12 cellular contexts compared by ENCODE assay signal in the genomic region with DNA sequence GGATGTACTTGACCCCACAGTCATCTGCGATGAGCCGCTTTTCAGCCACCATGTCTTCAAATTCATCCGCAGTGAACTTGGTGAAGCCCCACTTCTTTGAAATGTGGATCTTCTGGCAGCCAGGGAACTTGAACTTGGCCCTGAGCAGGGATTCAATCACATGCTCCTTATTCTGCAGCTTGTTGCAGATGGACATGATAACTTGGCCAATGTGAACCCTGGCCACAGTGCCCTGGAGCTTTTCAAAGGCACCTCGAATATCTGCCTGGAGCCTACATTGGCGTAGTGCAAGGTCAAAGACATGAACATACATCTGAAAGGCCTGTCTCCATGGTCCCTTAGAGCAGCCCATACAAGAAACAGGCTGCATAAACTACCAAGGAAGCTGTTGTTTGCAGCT. TPM values are rescaled to one million over a fixed set of nuclear protein-coding genes. Genes with fewer than 3 reads are reported as not detected.
DNase-seq lines count a peak whose midpoint lies in the region; ATAC-seq and TF ChIP-seq lines count a peak whose summit lies in the region.
"Had no signal": no experiment of that assay in that cellular context is flagged by ENCODE, and none has a peak within 500 bp of the region (broad histone marks: within the 10 kb centered on the region; RNA-seq: fewer than 3 reads in every experiment).

No MANE protein-coding gene starts in this region.

- POLR2A ChIA-PET in activated CD4-positive, alpha-beta T cell treated with anti-CD3 and anti-CD28 coated beads, Interleukin-2, amount 10 ng/mL, durations not matched to agents 7 days and 5 days (lab: Charles Lee) = interaction anchor here (0.9 kb wide), 1 partner anchor 19 kb away, joined by 4 read pairs; no protein-coding TSS in a partner anchor
- POLR2A ChIA-PET in IMR-90 (lab: Charles Lee; ENCODE audit: unreplicated experiment) = no interaction called here
- POLR2A ChIA-PET in PC-3 (lab: Charles Lee; ENCODE audit: unreplicated experiment) = interaction anchor here (0.6 kb wide), 1 partner anchor 114 kb away, joined by 10 read pairs; no protein-coding TSS in a partner anchor

- H3K9me3 ChIP-seq in IMR-90 (ENCODE audit: control insufficient read depth, insufficient read depth, low read length) (no peaks in the 10 kb centered on the region), neural progenitor cell (ENCODE audit: low read depth) (no peaks in the 10 kb centered on the region), PC-3 (ENCODE audit: low read length) (no peaks in the 10 kb centered on the region)
- H3K9me3 ChIP-seq in effector memory CD4-positive, alpha-beta T cell (ENCODE audit: control insufficient read depth, low read length) = no peaks in the 10 kb centered on the region
- H3K9me3 ChIP-seq: upper lobe of right lung had no signal

- H2BK20ac ChIP-seq in IMR-90 (ENCODE audit: low read depth, low read length) = no peak overlapping the region

- TF ChIP-seq POLR2A in IMR-90 (IDR thresholded peaks at IDR 0.05; ENCODE audit: low read depth, low read length) = no peak

- no TSS peak for BruUV-seq in IMR-90 (replicated peaks; lab: Mats Ljungman, UMichigan)
- BruUV-seq in PC-3 (replicated peaks; lab: Mats Ljungman, UMichigan) = no TSS peak

- H3K9ac ChIP-seq in IMR-90 (ENCODE audit: low read depth, low read length) (no peak overlapping the region), neural progenitor cell (no peak overlapping the region), PC-3 (ENCODE audit: low read length) (no peak overlapping the region)

- H4K5ac ChIP-seq in IMR-90 (ENCODE audit: low read depth, low read length) = no peak overlapping the region

- H3K9me3 Mint-ChIP-seq in activated CD4-positive, alpha-beta T cell treated with anti-CD3 and anti-CD28 coated beads, Interleukin-2, amount 10 ng/mL, durations not matched to agents 7 days and 5 days = no peaks in the 10 kb centered on the region
- H3K9me3 Mint-ChIP-seq in neural progenitor cell = no peaks in the 10 kb centered on the region
- H3K9me3 Mint-ChIP-seq: CD14-positive monocyte had no signal

- H3K36me3 Mint-ChIP-seq in activated CD4-positive, alpha-beta T cell treated with anti-CD3 and anti-CD28 coated beads, Interleukin-2, amount 10 ng/mL, durations not matched to agents 7 days and 5 days (ENCODE audit: low read depth) = peaks cover 14% of the 10 kb centered on the region
- no peaks in the 10 kb centered on the region for H3K36me3 Mint-ChIP-seq in neural progenitor cell

- H3K27ac ChIP-seq in IMR-90 (ENCODE audit: insufficient read depth, low read length) (no peak overlapping the region), neural progenitor cell (no peak overlapping the region), PC-3 (ENCODE audit: low read length) (no peak overlapping the region)
- peak overlapping the region; percentile 93 for H3K27ac ChIP-seq in effector memory CD4-positive, alpha-beta T cell (ENCODE audit: insufficient read depth, low read length, poor library complexity, severe bottlenecking)

- no peak overlapping the region for H2AK5ac ChIP-seq in IMR-90 (ENCODE audit: low read depth, low read length)

- no peaks in the 10 kb centered on the region for H3K27me3 Mint-ChIP-seq in activated CD4-positive, alpha-beta T cell treated with anti-CD3 and anti-CD28 coated beads, Interleukin-2, amount 10 ng/mL, durations not matched to agents 7 days and 5 days
- H3K27me3 Mint-ChIP-seq in neural progenitor cell (ENCODE audit: insufficient read depth, low read depth) = peaks cover 2% of the 10 kb centered on the region

- H3K4me2 ChIP-seq in IMR-90 (ENCODE audit: low read depth, low read length) = no peak overlapping the region
- no peak overlapping the region for H3K4me2 ChIP-seq in neural progenitor cell
- no peak overlapping the region for H3K4me2 ChIP-seq in PC-3 (ENCODE audit: low read length)

- in situ Hi-C loops in IMR-90 (cut with MboI; ENCODE audit: low sequenced_read_pairs) = no loop called here

- H3K56ac ChIP-seq in IMR-90 (ENCODE audit: extremely low read depth, insufficient read depth, low read length) = no peak overlapping the region

- no peak overlapping the region for H3K4me3 ChIP-seq in IMR-90 (ENCODE audit: insufficient read depth, low read depth, low read length)
- H3K4me3 ChIP-seq in effector memory CD4-positive, alpha-beta T cell (ENCODE audit: insufficient read depth, low read depth, low read length, poor library complexity, severe bottlenecking) = no peak overlapping the region
- H3K4me3 ChIP-seq in neural progenitor cell = no peak overlapping the region
- H3K4me3 ChIP-seq in PC-3 (ENCODE audit: low read length) = no peak overlapping the region

- peak overlapping the region in 1 of 2 experiments; percentile 66; a peak in 1 of 4 replicates for H4K8ac ChIP-seq in IMR-90 (ENCODE audit: low read depth in 2 of 2, low read length in 2 of 2)

- dilution Hi-C loops in IMR-90 (cut with HindIII; ENCODE audit: low sequenced_read_pairs, unreplicated experiment) = no loop called here

- H2BK15ac ChIP-seq in IMR-90 (ENCODE audit: low read depth, low read length) = no peak overlapping the region

- H3K9me2 ChIP-seq in PC-3 (replicated peaks; ENCODE audit: low read length) = no peaks in the 10 kb centered on the region

- H3K9me1 ChIP-seq in IMR-90 (ENCODE audit: insufficient read depth, low read length) = 0 out of 2 replicates have a peak, but pooled peaks cover 3% of the 10 kb centered on the region

- intact Hi-C loops in IMR-90 (cut with micrococcal nuclease) (loop anchor here (10.0 kb wide), 1 partner anchor 593 kb away; the partner anchor contains the start of gene CYLD), PC-3 (cut with micrococcal nuclease) (loop anchor here (10.0 kb wide), 1 partner anchor 87 kb away; the partner anchor contains the start of gene HEATR3)

- H3K4ac ChIP-seq in IMR-90 (ENCODE audit: low read depth, low read length) = no peak overlapping the region

- no peak overlapping the region for H2AK9ac ChIP-seq in IMR-90 (replicated peaks; ENCODE audit: low read depth, low read length, poor library complexity)

- H4K20me1 ChIP-seq in IMR-90 (ENCODE audit: insufficient read depth, low read length) (peaks cover 22% of the 10 kb centered on the region), neural progenitor cell (ENCODE audit: low read depth) (peaks cover 26% of the 10 kb centered on the region), PC-3 (ENCODE audit: low read length) (peaks cover 16% of the 10 kb centered on the region; the same call in 1 of the 2 replicates)

- H3F3A ChIP-seq in neural progenitor cell (ENCODE audit: low read depth) (peaks cover 10% of the 10 kb centered on the region), PC-3 (ENCODE audit: low read length, unreplicated experiment) (no peaks in the 10 kb centered on the region)

- H3K36me3 ChIP-seq in IMR-90 (ENCODE audit: control insufficient read depth, insufficient read depth, low read length) = no peaks in the 10 kb centered on the region
- no peaks in the 10 kb centered on the region for H3K36me3 ChIP-seq in effector memory CD4-positive, alpha-beta T cell (ENCODE audit: control insufficient read depth, insufficient read depth, low read length)
- no peaks in the 10 kb centered on the region for H3K36me3 ChIP-seq in neural progenitor cell
- H3K36me3 ChIP-seq in PC-3 (ENCODE audit: low read depth, low read length) = no peaks in the 10 kb centered on the region
- H3K36me3 ChIP-seq: upper lobe of right lung had no signal

- no peak for TF ChIP-seq CTCF in IMR-90 (conservative IDR thresholded peaks at IDR 0.05; ENCODE audit: low read depth, low read length)
- TF ChIP-seq CTCF in neural progenitor cell (IDR thresholded peaks at IDR 0.05) = no peak
- no peak for TF ChIP-seq CTCF in PC-3 (conservative IDR thresholded peaks at IDR 0.05; ENCODE audit: low read depth, low read length)

- 100% methylated on average over 2 of the region's 5 CpGs; no CpG with 5 or more reads in 1 of the 2 experiments for WGBS in IMR-90 (ENCODE audit: extremely low coverage in 2 of 2, insufficient read length in 1 of 2), 2 experiments

- H3K79me2 ChIP-seq in neural progenitor cell (ENCODE audit: low read depth) (peaks cover 28% of the 10 kb centered on the region), PC-3 (ENCODE audit: low read length) (peaks cover 25% of the 10 kb centered on the region)

- peak overlapping the region; percentile 99 for H3K27ac Mint-ChIP-seq in activated CD4-positive, alpha-beta T cell treated with anti-CD3 and anti-CD28 coated beads, Interleukin-2, amount 10 ng/mL, durations not matched to agents 7 days and 5 days
- no peak overlapping the region for H3K27ac Mint-ChIP-seq in neural progenitor cell

- DNase-seq in activated CD4-positive, alpha-beta T cell treated with anti-CD3 and anti-CD28 coated beads, Interleukin-2, amount 10 ng/mL, durations not matched to agents 7 days and 5 days = no peak
- DNase-seq in activated CD4-positive, alpha-beta T cell treated with anti-CD3 and anti-CD28 coated beads for 1 hour = no peak
- DNase-seq in IMR-90 = no peak
- DNase-seq in effector memory CD4-positive, alpha-beta T cell = no peak
- DNase-seq in neural progenitor cell (ENCODE audit: low spot score) = no peak
- DNase-seq in GM19240 (ENCODE audit: insufficient read length, low spot score) = no peak
- DNase-seq in PC-3 = no peak
- DNase-seq: NCI-H187, NCI-H345, upper lobe of right lung had no signal

- H2BK5ac ChIP-seq in IMR-90 (ENCODE audit: low read depth, low read length, poor library complexity, severe bottlenecking) = no peak overlapping the region

- no peak overlapping the region; the same call in 1 of the 2 replicates for H4K91ac ChIP-seq in IMR-90 (ENCODE audit: insufficient read depth, low read depth, low read length)

- H3K23ac ChIP-seq in IMR-90 (ENCODE audit: low read depth, low read length) = no peak overlapping the region

- H3K4me1 ChIP-seq in IMR-90 (ENCODE audit: control insufficient read depth, insufficient read depth, low read length) (peaks cover 7% of the 10 kb centered on the region), neural progenitor cell (peaks cover 16% of the 10 kb centered on the region), PC-3 (ENCODE audit: insufficient read depth, low read length) (peaks cover 11% of the 10 kb centered on the region; the same call in 1 of the 2 replicates)
- peaks cover 24% of the 10 kb centered on the region for H3K4me1 ChIP-seq in effector memory CD4-positive, alpha-beta T cell (ENCODE audit: control insufficient read depth, insufficient read depth, low read length, poor library complexity, severe bottlenecking)

- H3K4me1 Mint-ChIP-seq in activated CD4-positive, alpha-beta T cell treated with anti-CD3 and anti-CD28 coated beads, Interleukin-2, amount 10 ng/mL, durations not matched to agents 7 days and 5 days = peaks cover 33% of the 10 kb centered on the region
- H3K4me1 Mint-ChIP-seq in neural progenitor cell = peaks cover 24% of the 10 kb centered on the region

- H3K18ac ChIP-seq in IMR-90 (ENCODE audit: low read depth, low read length) = no peak overlapping the region

- H3K14ac ChIP-seq in IMR-90 (replicated peaks; ENCODE audit: low read depth, low read length) = no peak overlapping the region

- no peak overlapping the region for H2BK120ac ChIP-seq in IMR-90 (ENCODE audit: low read depth, low read length)

- CTCF ChIA-PET in activated CD4-positive, alpha-beta T cell treated with anti-CD3 and anti-CD28 coated beads, Interleukin-2, amount 10 ng/mL, durations not matched to agents 7 days and 5 days (lab: Charles Lee) = interaction anchor here (0.6 to 1.0 kb wide), 5 partner anchors 8 to 151 kb away, joined by 3 to 4 read pairs (median 3); partner anchors contain the start of gene CNEP1R1
- CTCF ChIA-PET in IMR-90 (lab: Yijun Ruan, JAX) = no interaction called here
- CTCF ChIA-PET in PC-3 (lab: Charles Lee) = no interaction called here

- H3K27me3 ChIP-seq in IMR-90 (ENCODE audit: control insufficient read depth, insufficient read depth, low read length) (no peaks in the 10 kb centered on the region), neural progenitor cell (peaks cover 4% of the 10 kb centered on the region), PC-3 (ENCODE audit: low read length) (no peaks in the 10 kb centered on the region)
- H3K27me3 ChIP-seq in effector memory CD4-positive, alpha-beta T cell (replicated peaks; ENCODE audit: control insufficient read depth, insufficient read depth, low read length, poor library complexity, severe bottlenecking) = no peaks in the 10 kb centered on the region
- H3K27me3 ChIP-seq: upper lobe of right lung had no signal

- H2AFZ ChIP-seq in IMR-90 (replicated peaks; ENCODE audit: low read length, poor library complexity) (peak overlapping the region; percentile 67), neural progenitor cell (replicated peaks) (no peak overlapping the region), PC-3 (ENCODE audit: low read length) (no peak overlapping the region)

- TF ChIP-seq RAD21 in IMR-90 (IDR thresholded peaks at IDR 0.05; ENCODE audit: low read length) = no peak

- ATAC-seq in IMR-90 (ENCODE audit: low read depth) (no peak), PC-3 (no peak), HG02759 (IDR thresholded peaks at IDR 0.05; ENCODE audit: unreplicated experiment) (no peak)
- ATAC-seq: upper lobe of right lung had no signal

- peaks cover 0 to 21% of the 10 kb centered on the region in 2 experiments; a peak in 3 of 4 replicates for H3K79me1 ChIP-seq in IMR-90 (ENCODE audit: low read depth in 1 of 2, low read length in 2 of 2)

- no peak overlapping the region for H3K4me3 Mint-ChIP-seq in activated CD4-positive, alpha-beta T cell treated with anti-CD3 and anti-CD28 coated beads, Interleukin-2, amount 10 ng/mL, durations not matched to agents 7 days and 5 days
- peak overlapping the region; percentile 88 for H3K4me3 Mint-ChIP-seq in neural progenitor cell

RNA-seq across cellular contexts. Expression of gene TENT4B, which starts 1.8 kb away (rescaled TPM):
- total RNA-seq in activated CD4-positive, alpha-beta T cell treated with anti-CD3 and anti-CD28 coated beads, Interleukin-2, amount 10 ng/mL, durations not matched to agents 7 days and 5 days = 10 to 100 TPM; 20.4 to 21.4 TPM
- 7.0 and 12.5 TPM in 2 replicates for total RNA-seq in IMR-90 (2012; rRNA removed)
- 4.1 and 5.2 TPM in 2 replicates for polyA plus RNA-seq in IMR-90 (2012; rRNA removed)
- polyA plus RNA-seq in IMR-90 (2012; cell fraction: cytosol; rRNA removed) = 1.2 and 1.5 TPM in 2 replicates
- 2.3 and 7.6 TPM in 2 replicates for polyA plus RNA-seq in IMR-90 (2012; cell fraction: nucleus; rRNA removed; ENCODE audit: low replicate concordance)
- 10.4 and 15.2 TPM in 2 replicates for total RNA-seq in neural progenitor cell (ENCODE audit: low replicate concordance)
- total RNA-seq in PC-3 (2014; rRNA removed) = 6.3 and 7.4 TPM in 2 replicates
